In genomic region chr7:6395898-6396582, GRCh38 we compare ENCODE assay signal across 9 cellular contexts. TPM values are rescaled to one million over a fixed set of nuclear protein-coding genes. Genes with fewer than 3 reads are reported as not detected.
DNase-seq lines count a peak whose midpoint lies in the region; ATAC-seq lines count a peak whose summit lies in the region.
"Had no signal": no experiment of that assay in that cellular context is flagged by ENCODE, and none has a peak within 500 bp of the region (broad histone marks: within the 10 kb centered on the region; RNA-seq: fewer than 3 reads in every experiment).

No MANE protein-coding gene starts in this region.

- peaks cover 0 to 2% of the 10 kb centered on the region in 2 donors for H3K36me3 ChIP-seq in aorta (ENCODE audit: control insufficient read depth in 1 of 2, insufficient read depth in 2 of 2, low read length in 1 of 2)

- no peaks in the 10 kb centered on the region for H3K9me3 Mint-ChIP-seq in stimulated activated naive CD8-positive, alpha-beta T cell treated with anti-CD3 and anti-CD28 coated beads, Interleukin-15, Interleukin-2, amounts not matched to agents 100 ng/mL and 50 ng/mL, for 24 hours

- H3K27ac ChIP-seq in aorta (ENCODE audit: low read depth in 1 of 2, low read length in 2 of 2): no peak overlapping the region
- H3K27ac ChIP-seq: VCaP had no signal

- peak overlapping the region; percentile 9 for H3K4me3 Mint-ChIP-seq in stimulated activated naive CD8-positive, alpha-beta T cell treated with anti-CD3 and anti-CD28 coated beads, Interleukin-15, Interleukin-2, amounts not matched to agents 100 ng/mL and 50 ng/mL, for 24 hours

- H3K27me3 Mint-ChIP-seq in stimulated activated naive CD8-positive, alpha-beta T cell treated with anti-CD3 and anti-CD28 coated beads, Interleukin-15, Interleukin-2, amounts not matched to agents 100 ng/mL and 50 ng/mL, for 24 hours: no peaks in the 10 kb centered on the region

- H3K27ac Mint-ChIP-seq in stimulated activated naive CD8-positive, alpha-beta T cell treated with anti-CD3 and anti-CD28 coated beads, Interleukin-15, Interleukin-2, amounts not matched to agents 100 ng/mL and 50 ng/mL, for 24 hours: peak overlapping the region; percentile 72

- H3K4me3 ChIP-seq in aorta (ENCODE audit: low read length in 2 of 2): no peak overlapping the region

- ATAC-seq in stimulated activated naive CD8-positive, alpha-beta T cell treated with anti-CD3 and anti-CD28 coated beads, Interleukin-15, Interleukin-2, amounts not matched to agents 100 U/mL and 50 U/mL, for 24 hours: no peak
- peak; percentile 12 for ATAC-seq in aorta (ENCODE audit: low FRiP score)
- no peak for ATAC-seq in HG03521 (IDR thresholded peaks at IDR 0.05; ENCODE audit: unreplicated experiment)

- DNase-seq in stimulated activated naive CD8-positive, alpha-beta T cell treated with anti-CD3 and anti-CD28 coated beads, Interleukin-15, Interleukin-2, amounts not matched to agents 100 U/mL and 50 U/mL, for 24 hours: no peak
- DNase-seq in dermis blood vessel endothelial cell (peak; percentile 37), mucosa of gallbladder (ENCODE audit: low spot score) (peak; percentile 29), aorta (peak in 1 of 2 donors; percentile 67), NCI-H187 treated with DMSO at 0.1 percent for 48 hours (lab: John Stamatoyannopoulos, UW) (no peak), LoVo (ENCODE audit: low spot score) (no peak)

- WGBS in aorta, 2 donors: 78 to 80% methylated on average over 23 of the region's 23 CpGs

- H3K36me3 Mint-ChIP-seq in stimulated activated naive CD8-positive, alpha-beta T cell treated with anti-CD3 and anti-CD28 coated beads, Interleukin-15, Interleukin-2, amounts not matched to agents 100 ng/mL and 50 ng/mL, for 24 hours (ENCODE audit: low read depth): peaks cover 54% of the 10 kb centered on the region

- H3K4me1 ChIP-seq in aorta (ENCODE audit: control insufficient read depth in 1 of 2, insufficient read depth in 2 of 2, low read length in 2 of 2): peaks cover 0 to 4% of the 10 kb centered on the region in 2 donors

- no peaks in the 10 kb centered on the region for H3K9me3 ChIP-seq in aorta (ENCODE audit: control insufficient read depth, low read length)

- intact Hi-C loops in aorta (cut with DNase I): no loop called here

- no peaks in the 10 kb centered on the region for H3K27me3 ChIP-seq in aorta (ENCODE audit: control insufficient read depth in 1 of 2, insufficient read depth in 2 of 2, low read length in 1 of 2)

- peaks cover 42% of the 10 kb centered on the region for H3K4me1 Mint-ChIP-seq in stimulated activated naive CD8-positive, alpha-beta T cell treated with anti-CD3 and anti-CD28 coated beads, Interleukin-15, Interleukin-2, amounts not matched to agents 100 ng/mL and 50 ng/mL, for 24 hours (ENCODE audit: low read depth)

RNA-seq across cellular contexts. Expression of gene RAC1, which starts 21.7 kb away (rescaled TPM):
- total RNA-seq in dermis blood vessel endothelial cell: 58.9 and 105 TPM in 2 replicates
- 276 TPM for total RNA-seq in mucosa of gallbladder
- total RNA-seq in aorta: 100 to 1,000 TPM; 216 to 217 TPM
- 100 to 1,000 TPM; 234 to 235 TPM for polyA plus RNA-seq in aorta

RNA-seq across cellular contexts. Expression of gene FAM220A, which starts 47.3 kb away (rescaled TPM):
- total RNA-seq in dermis blood vessel endothelial cell: 16.7 and 18.7 TPM in 2 replicates
- 20.1 TPM for total RNA-seq in mucosa of gallbladder
- total RNA-seq in aorta: 10 to 100 TPM; 12.0 to 12.1 TPM
- 10 to 100 TPM; 10.8 to 14.0 TPM for polyA plus RNA-seq in aorta

RNA-seq across cellular contexts. Expression of gene DAGLB, which starts 51.7 kb away (rescaled TPM):
- total RNA-seq in dermis blood vessel endothelial cell: 20.2 and 22.6 TPM in 2 replicates
- total RNA-seq in mucosa of gallbladder: 28.8 TPM
- total RNA-seq in aorta: 10 to 100 TPM; 15.5 to 19.7 TPM
- polyA plus RNA-seq in aorta: 10 to 100 TPM in 1 of 2 donors, 1 to 10 TPM in 1; 3.6 to 18.0 TPM

Comparison
In these comparisons a context has a peak if more than half of its experiments do, and no peak if none do; other contexts are left out.
1. DNase-seq: peak in dermis blood vessel endothelial cell (single experiment) and mucosa of gallbladder (single experiment); none in stimulated activated naive CD8-positive, alpha-beta T cell treated with anti-CD3 and anti-CD28 coated beads, Interleukin-15, Interleukin-2, amounts not matched to agents 100 U/mL and 50 U/mL, for 24 hours (single experiment), NCI-H187 treated with DMSO at 0.1 percent for 48 hours (single experiment) and LoVo (single experiment).